Comparison of ENCODE assay signal across 8 cellular contexts in the genomic region with DNA sequence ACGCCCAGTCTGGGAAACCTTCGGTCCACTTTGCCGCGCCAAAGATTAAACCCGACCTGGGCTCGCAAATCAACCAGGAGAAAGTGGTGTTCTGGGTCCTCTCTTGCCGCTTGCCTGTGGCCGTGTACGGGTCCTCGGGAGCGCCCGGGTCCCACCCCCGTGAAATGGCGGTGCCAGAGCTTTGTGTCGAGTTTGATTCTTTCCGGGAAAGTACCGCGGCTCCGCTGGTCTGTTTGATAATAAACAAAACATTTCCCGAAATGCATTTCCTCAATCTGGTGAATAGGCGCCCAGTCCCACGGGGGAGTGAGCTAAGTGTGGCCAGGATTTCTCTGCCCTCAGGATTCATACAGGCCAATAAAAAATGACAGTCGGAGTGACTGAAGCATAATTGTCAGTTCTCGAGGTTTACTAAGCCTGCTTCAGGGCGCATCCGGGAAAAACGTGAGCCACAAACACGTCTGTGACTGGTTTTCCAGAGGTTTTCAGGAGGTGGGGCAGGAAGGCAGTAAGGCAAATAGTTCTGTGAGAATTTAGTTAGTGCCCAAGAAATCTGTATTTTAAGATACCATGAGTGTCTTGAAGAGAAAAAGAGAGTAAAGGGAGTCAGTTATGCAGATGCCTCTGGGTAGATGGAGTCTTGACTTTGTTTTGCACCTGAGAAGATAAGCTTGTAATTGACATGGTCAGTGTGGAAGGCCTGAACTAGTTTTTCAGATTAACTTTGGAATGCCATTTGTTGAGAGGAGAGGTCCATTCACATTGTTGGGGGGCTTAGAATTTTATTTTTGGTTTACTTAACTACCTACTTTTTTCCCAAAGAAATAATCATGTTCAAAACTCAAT. TPM values are rescaled to one million over a fixed set of nuclear protein-coding genes. Genes with fewer than 3 reads are reported as not detected.
A peak's percentile ranks its signal among the peaks of the same experiment; 100 is the strongest.
DNase-seq lines count a peak whose midpoint lies in the region; ATAC-seq, FAIRE-seq and TF ChIP-seq lines count a peak whose summit lies in the region.

No MANE protein-coding gene starts in this region.

- FAIRE-seq in GM12878 (lab: Jason Lieb, UNC) = no peak

- peak overlapping the region; percentile 97 for H3K27ac ChIP-seq in GM12878 (ENCODE audit: control insufficient read depth, insufficient read depth)
- peak overlapping the region; percentile 9 for H3K27ac ChIP-seq in iPS-18a (ENCODE audit: low read length)
- peak overlapping the region; percentile 89 to 100 (median 98) for H3K27ac ChIP-seq in skin epidermis

- CTCF ChIA-PET in GM12878 (lab: Yijun Ruan, JAX) = interaction anchor here (0.8 to 2.2 kb wide), 16 partner anchors 13 to 128 kb away, joined by 3 to 20 read pairs (median 4); no protein-coding TSS in a partner anchor

- no peaks in the 10 kb centered on the region for H3K36me3 ChIP-seq in H7 (replicated peaks; ENCODE audit: control insufficient read depth, insufficient read depth, low read length)
- no peaks in the 10 kb centered on the region for H3K36me3 ChIP-seq in GM12878 (ENCODE audit: control insufficient read depth in 2 of 2, insufficient read depth in 2 of 2, low read length in 1 of 2)
- H3K36me3 ChIP-seq in iPS-18a (ENCODE audit: control insufficient read depth, low read depth, low read length) = no peaks in the 10 kb centered on the region

- H3K27me3 ChIP-seq in H7 (ENCODE audit: control insufficient read depth, insufficient read depth, low read length) (no peaks in the 10 kb centered on the region), GM12878 (replicated peaks in 1 of 2; ENCODE audit: control insufficient read depth in 2 of 2, insufficient read depth in 2 of 2, low read length in 1 of 2) (no peaks in the 10 kb centered on the region), iPS-18a (ENCODE audit: control insufficient read depth, insufficient read depth, low read length) (no peaks in the 10 kb centered on the region)

- WGBS in GM12878 (ENCODE audit: insufficient coverage, insufficient replicate concordance, low lambda C conversion rate, missing lambda C conversion rate) = under 1% methylated on average over 28 of the region's 28 CpGs

- no peaks in the 10 kb centered on the region for H4K20me1 ChIP-seq in GM12878 (ENCODE audit: control insufficient read depth, insufficient read depth)

- H3K4me3 ChIP-seq in GM08714 (ENCODE audit: low read length) (peak overlapping the region; percentile 82), H7 (ENCODE audit: insufficient read depth, low read depth, low read length) (peak overlapping the region; percentile 90), GM12878 (peak overlapping the region; percentile 85), iPS-18a (ENCODE audit: low read length) (peak overlapping the region; percentile 87), skin epidermis (peak overlapping the region; percentile 76 to 100 (median 87))

- DNase-seq in H7 (no peak), LoVo (ENCODE audit: low spot score) (peak; percentile 65), T-helper 22 cell (ENCODE audit: low read depth) (peak; percentile 60), GM12878 (ENCODE audit: low read depth, low spot score) (no peak), ecto neural progenitor cell (ENCODE audit: low spot score) (no peak)

- peaks cover 56% of the 10 kb centered on the region for H3K79me2 ChIP-seq in GM12878 (ENCODE audit: control insufficient read depth, insufficient read depth, low read length)

- H2AFZ ChIP-seq in GM12878 (ENCODE audit: control insufficient read depth, low read depth, low read length) = peak overlapping the region; percentile 94

- POLR2A ChIA-PET in GM12878 (lab: Charles Lee) = interaction anchor here (0.5 to 2.0 kb wide), 22 partner anchors 14 to 771 kb away, joined by 3 to 16 read pairs (median 4); a partner anchor contains a TSS

- intact Hi-C loops in GM12878 (cut with micrococcal nuclease; ENCODE audit: unreplicated experiment) = loop anchor here (1.0 to 5.0 kb wide), 2 partner anchors 36 to 58 kb away; a partner anchor contains a TSS

- 0 out of 4 replicates have a peak, but pooled peaks of 1 of the 2 experiments have one; percentile 15 for TF ChIP-seq EP300 in GM12878 (IDR thresholded peaks at IDR 0.05; ENCODE audit: borderline replicate concordance in 1 of 2, control insufficient read depth in 1 of 2, low read depth in 2 of 2, low read length in 2 of 2)

- RAD21 ChIA-PET in GM12878 (lab: Charles Lee; ENCODE audit: unreplicated experiment) = interaction anchor here (0.6 to 2.4 kb wide), 31 partner anchors 9 to 554 kb away, joined by 3 to 39 read pairs (median 5); a partner anchor contains a TSS

- peaks cover 8% of the 10 kb centered on the region for H3K4me1 ChIP-seq in GM12878 (ENCODE audit: control insufficient read depth, insufficient read depth, low read length)
- peaks cover 3% of the 10 kb centered on the region for H3K4me1 ChIP-seq in iPS-18a (ENCODE audit: control insufficient read depth, low read depth, low read length)

- no peaks in the 10 kb centered on the region; the same call in 2 of the 3 replicates for H3K9me3 ChIP-seq in GM12878 (replicated peaks; ENCODE audit: control insufficient read depth, insufficient read depth, low read length)
- no peaks in the 10 kb centered on the region for H3K9me3 ChIP-seq in iPS-18a (ENCODE audit: control insufficient read depth, low read depth, low read length)

- SMC1A ChIA-PET in GM12878 (lab: Charles Lee; ENCODE audit: uncharacterized antibody, unreplicated experiment) = interaction anchor here (0.6 to 2.4 kb wide), 25 partner anchors 12 to 263 kb away, joined by 3 to 19 read pairs (median 5); a partner anchor contains a TSS

- TF ChIP-seq RAD21 in GM12878 (IDR thresholded peaks at IDR 0.05; ENCODE audit: insufficient read depth, low read depth, low read length) = no peak

- TF ChIP-seq POLR2A in GM12878 (IDR thresholded peaks at IDR 0.05; ENCODE audit: low read depth, low read length) = no peak

- ATAC-seq in GM12878 = peak; percentile 70

- in situ Hi-C loops in GM12878 (cut with MboI) = no loop called here

- BruUV-seq in GM12878 (replicated peaks; lab: Mats Ljungman, UMichigan) = TSS peak; percentile 70

- H3K4me2 ChIP-seq in GM12878 (ENCODE audit: control insufficient read depth, insufficient read depth) = peak overlapping the region; percentile 43

- no peak for TF ChIP-seq CTCF in GM12878 (IDR thresholded peaks at IDR 0.05 in 2 of 3, conservative IDR thresholded peaks at IDR 0.05 in 1 of 3; ENCODE audit: control insufficient read depth in 2 of 3, extremely low read depth in 1 of 3, insufficient read depth in 1 of 3, low read depth in 3 of 3, low read length in 3 of 3)

- H3K9ac ChIP-seq in GM12878 (ENCODE audit: control insufficient read depth, insufficient read depth, low read length) (peak overlapping the region; percentile 98), iPS-18a (ENCODE audit: low read length) (peak overlapping the region; percentile 79)

TF ChIP-seq in GM12878, 131 proteins besides CTCF, POLR2A, EP300 and RAD21 (continues in another document):
- TF ChIP-seq RFX5 (IDR thresholded peaks at IDR 0.05; ENCODE audit: low read depth, low read length) = no peak
- no peak for TF ChIP-seq TCF12 (IDR thresholded peaks at IDR 0.05; ENCODE audit: low read depth, low read length)

RNA-seq across cellular contexts. Expression of a gene that starts 0.7 kb away (rescaled TPM):
- 1.2 and 1.6 TPM in 2 replicates for total RNA-seq in H7 (2014; rRNA removed; shearing (Covaris generic))
- total RNA-seq in GM12878 (2013; cell fraction: nucleolus; rRNA removed) = 28.3 and 29.7 TPM in 2 replicates
- total RNA-seq in GM12878 (2014; rRNA removed) = 17.0 and 17.3 TPM in 2 replicates
- total RNA-seq in GM12878 (2014; rRNA removed; fragmentation: Illumina TruSeq; extraction: Trizol) = 17.0 and 19.0 TPM in 2 replicates
- 33.2 and 35.5 TPM in 2 replicates for total RNA-seq in GM12878 (2021)
- polyA plus RNA-seq in GM12878 (2011; ENCODE audit: low read depth) = 18.0 TPM
- 12.2 and 17.6 TPM in 2 replicates for polyA plus RNA-seq in GM12878 (2011; rRNA removed)
- 6.8 and 11.1 TPM in 2 replicates for polyA plus RNA-seq in GM12878 (2011; cell fraction: cytosol; rRNA removed)
- polyA plus RNA-seq in GM12878 (2011; cell fraction: nucleus; rRNA removed) = 4.0 and 5.0 TPM in 2 replicates
- polyA plus RNA-seq in GM12878 (2012) = 26.3 and 34.8 TPM in 2 replicates
- polyA plus RNA-seq in GM12878 (2014; fragmentation: Illumina TruSeq; extraction: Trizol) = 23.6 and 28.6 TPM in 2 replicates
- 10 to 100 TPM; 25.6 to 30.9 TPM for polyA plus RNA-seq in GM12878 (2014; fragmentation: Nextera tagmentation; extraction: Ambion mirVana)
- polyA plus RNA-seq in GM12878 (2014; rRNA removed) = 10.9 and 12.0 TPM in 2 replicates
- polyA plus RNA-seq in GM12878 (2016; fragmentation: Nextera tagmentation; extraction: Ambion mirVana) = 10 to 100 TPM; 55.3 to 62.4 TPM
- polyA minus RNA-seq in GM12878 (2011; rRNA and poly(A)+ RNA removed) = 17.7 and 17.8 TPM in 2 replicates
- polyA minus RNA-seq in GM12878 (2011; cell fraction: cytosol; rRNA and poly(A)+ RNA removed) = 9.8 and 11.4 TPM in 2 replicates
- polyA minus RNA-seq in GM12878 (2011; cell fraction: nucleus; rRNA and poly(A)+ RNA removed) = 5.9 and 9.6 TPM in 2 replicates

RNA-seq across cellular contexts. Expression of a gene that starts 59.3 kb away (rescaled TPM):
- 5.0 and 6.7 TPM in 2 replicates for total RNA-seq in H7 (2014; rRNA removed; shearing (Covaris generic))
- 35.3 and 38.4 TPM in 2 replicates for total RNA-seq in GM12878 (2013; cell fraction: nucleolus; rRNA removed)
- total RNA-seq in GM12878 (2014; rRNA removed) (37.3 and 44.5 TPM in 2 replicates), GM12878 (2014; rRNA removed; fragmentation: Illumina TruSeq; extraction: Trizol) (30.0 and 32.4 TPM in 2 replicates), GM12878 (2021) (22.7 and 26.9 TPM in 2 replicates)
- 28.8 TPM for polyA plus RNA-seq in GM12878 (2011; ENCODE audit: low read depth)
- polyA plus RNA-seq in GM12878 (2011; rRNA removed) (31.4 and 37.4 TPM in 2 replicates), GM12878 (2014; fragmentation: Illumina TruSeq; extraction: Trizol) (27.3 and 37.5 TPM in 2 replicates), GM12878 (2014; fragmentation: Nextera tagmentation; extraction: Ambion mirVana) (10 to 100 TPM; 15.0 to 23.3 TPM), GM12878 (2014; rRNA removed) (27.2 and 31.1 TPM in 2 replicates), GM12878 (2016; fragmentation: Nextera tagmentation; extraction: Ambion mirVana) (10 to 100 TPM; 49.8 to 55.1 TPM)
- 32.9 and 43.8 TPM in 2 replicates for polyA plus RNA-seq in GM12878 (2011; cell fraction: cytosol; rRNA removed)
- 13.2 and 14.8 TPM in 2 replicates for polyA plus RNA-seq in GM12878 (2011; cell fraction: nucleus; rRNA removed)
- polyA plus RNA-seq in GM12878 (2012) = 30.3 and 41.4 TPM in 2 replicates
- polyA minus RNA-seq in GM12878 (2011; rRNA and poly(A)+ RNA removed) = 43.3 and 51.9 TPM in 2 replicates
- polyA minus RNA-seq in GM12878 (2011; cell fraction: cytosol; rRNA and poly(A)+ RNA removed) = 15.5 and 18.2 TPM in 2 replicates
- polyA minus RNA-seq in GM12878 (2011; cell fraction: nucleus; rRNA and poly(A)+ RNA removed) = 8.2 and 10.6 TPM in 2 replicates

Comparison
In these comparisons a context has a peak if more than half of its experiments do, and no peak if none do; other contexts are left out.
1. DNase-seq: peak in LoVo (single experiment) and T-helper 22 cell (single experiment); none in H7 (single experiment), GM12878 (single experiment) and ecto neural progenitor cell (single experiment).
2. H3K27ac ChIP-seq: peak in every context shown above with its lines; median percentile 98 in skin epidermis; 97 in GM12878; 9 in iPS-18a.
3. Peak in every context shown above with its lines, with median percentiles within 50 percentile points of each other: H3K4me3 ChIP-seq.